1 cellular context compared by ENCODE assay signal in genomic region chr3:131338948-131339640, GRCh38.
TF ChIP-seq lines count a peak whose summit lies in the region.

No MANE protein-coding gene starts in this region.

TF ChIP-seq in IMR-90, 13 proteins besides CTCF, POLR2A, EP300 and RAD21 (continued from another document):
- TF ChIP-seq MAFK (IDR thresholded peaks at IDR 0.05; ENCODE audit: low read depth, low read length) (peak; percentile 43), BHLHE40 (IDR thresholded peaks at IDR 0.05; ENCODE audit: low read depth, low read length) (no peak), RCOR1 (IDR thresholded peaks at IDR 0.05; ENCODE audit: insufficient replicate concordance, low read length) (no peak)
